In the genomic region with DNA sequence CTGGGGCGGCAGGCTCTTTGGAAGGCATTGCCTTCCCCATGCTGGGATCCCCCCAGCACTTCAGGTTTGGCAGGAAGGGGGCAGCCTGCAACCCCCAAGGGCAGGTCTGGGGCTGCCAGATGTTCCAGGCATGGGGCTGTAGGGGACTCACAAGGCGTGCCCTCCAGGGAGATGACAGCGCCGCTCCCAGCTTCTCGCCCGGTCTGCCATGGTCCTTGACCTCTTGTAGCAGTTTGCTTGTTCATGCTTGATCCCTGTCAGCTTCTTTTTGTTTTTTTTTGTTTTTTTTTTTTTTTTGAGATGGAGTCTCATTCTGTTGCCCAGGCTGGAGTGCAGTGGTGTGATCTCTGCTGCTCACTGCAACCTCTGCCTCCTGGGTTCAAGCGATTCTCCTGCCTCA, we compare ENCODE assay signal across 9 cellular contexts. TPM values are rescaled to one million over a fixed set of nuclear protein-coding genes. Genes with fewer than 3 reads are reported as not detected.
"Had no signal": no experiment of that assay in that cellular context is flagged by ENCODE, and none has a peak within 500 bp of the region (broad histone marks: within the 10 kb centered on the region; RNA-seq: fewer than 3 reads in every experiment).

No MANE protein-coding gene starts in this region.

- H2AFZ ChIP-seq: GM23248 had no signal

- H3K4me2 ChIP-seq: KMS-11 had no signal

- FAIRE-seq: H1, H54, HTR-8/SVneo had no signal

- H3K4me3 Mint-ChIP-seq: H9, IgD-negative memory B cell had no signal

- H3K27ac Mint-ChIP-seq: H9 had no signal

- DNase-seq: GM23248, H9, HCEC 1CT, KBM-7 had no signal

- H3K9ac ChIP-seq: GM23248, KMS-11 had no signal

- H3K27ac ChIP-seq: GM23248, KMS-11 had no signal

- H3K27me3 Mint-ChIP-seq: IgD-negative memory B cell had no signal

- H3K9me3 Mint-ChIP-seq: H9, IgD-negative memory B cell had no signal

- H3K36me3 Mint-ChIP-seq: IgD-negative memory B cell had no signal

- H3K4me3 ChIP-seq: GM23248 had no signal

RNA-seq across cellular contexts. Expression of a gene that starts 56.2 kb away (rescaled TPM):
- total RNA-seq: GM23248 had no signal
- polyA plus RNA-seq: IgD-negative memory B cell had no signal
